In the genomic region with DNA sequence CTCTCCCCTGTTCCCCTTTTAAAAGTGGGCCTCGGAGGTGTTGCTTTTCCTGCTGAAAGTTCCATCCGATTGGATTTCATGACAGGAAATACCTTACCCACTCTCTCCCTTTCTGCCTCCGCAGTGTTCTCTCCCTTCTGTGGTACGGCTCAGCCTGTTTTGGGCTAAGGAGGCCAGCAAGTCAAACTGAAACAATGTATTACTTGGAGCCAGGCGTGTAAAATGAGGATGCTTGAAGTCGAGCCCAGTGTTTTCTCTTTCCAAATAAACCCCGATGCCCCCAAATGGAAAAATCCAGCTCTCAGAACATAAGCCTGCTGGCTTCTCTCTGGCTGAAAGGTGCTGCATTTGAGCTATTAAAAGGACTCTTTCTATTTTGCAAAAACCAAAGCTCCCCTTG, we compare ENCODE assay signal across 19 cellular contexts.
DNase-seq lines count a peak whose midpoint lies in the region; FAIRE-seq and TF ChIP-seq lines count a peak whose summit lies in the region.
"Had no signal": no experiment of that assay in that cellular context is flagged by ENCODE, and none has a peak within 500 bp of the region (broad histone marks: within the 10 kb centered on the region; RNA-seq: fewer than 3 reads in every experiment).

No MANE protein-coding gene starts in this region.

- H3K56ac ChIP-seq in H1 (replicated peaks; ENCODE audit: insufficient read length, low read depth, low read length): no peak overlapping the region

- intact Hi-C loops in activated CD4-positive, alpha-beta T cell treated with anti-CD3 and anti-CD28 coated beads, Interleukin-2, amount 10 ng/mL, durations not matched to agents 24 days and 14 days (cut with micrococcal nuclease): no loop called here
- intact Hi-C loops in posterior cingulate gyrus (cut with DNase I): no loop called here

- no peak overlapping the region for H2BK120ac ChIP-seq in H1 (replicated peaks; ENCODE audit: low read depth, low read length)

- TF ChIP-seq CTCF in H1 (IDR thresholded peaks at IDR 0.05; ENCODE audit: control extremely low read depth in 1 of 3, insufficient read depth in 1 of 3, low read depth in 1 of 3, low read length in 3 of 3): no peak
- TF ChIP-seq CTCF in nephron (IDR thresholded peaks at IDR 0.05; ENCODE audit: unreplicated experiment in 3 of 3): no peak

- H3K4me3 ChIP-seq in H1 (ENCODE audit: extremely low read depth in 1 of 4, insufficient read depth in 2 of 4, low read depth in 3 of 4, low read length in 4 of 4): no peak overlapping the region
- H3K4me3 ChIP-seq: BLaER1, cardiac muscle cell had no signal

- H3K27me3 Mint-ChIP-seq in nephron (ENCODE audit: low read depth): peaks cover 8% of the 10 kb centered on the region
- H3K27me3 Mint-ChIP-seq in activated CD4-positive, alpha-beta T cell treated with anti-CD3 and anti-CD28 coated beads, Interleukin-2, amount 10 ng/mL, durations not matched to agents 24 days and 14 days: no peaks in the 10 kb centered on the region

- H3K23ac ChIP-seq in H1 (ENCODE audit: insufficient read length): no peak overlapping the region

- no peak overlapping the region for H4K5ac ChIP-seq in H1 (ENCODE audit: insufficient read length, low read depth, low read length)

- POLR2A ChIA-PET in H1 (lab: Charles Lee; ENCODE audit: partially characterized antibody): no interaction called here

- peaks cover 9% of the 10 kb centered on the region; the same call in 1 of the 2 replicates for H3K23me2 ChIP-seq in H1 (ENCODE audit: low read depth, low read length)

- no peak overlapping the region for H2BK20ac ChIP-seq in H1 (ENCODE audit: low read length)

- peaks cover 11% of the 10 kb centered on the region for H3K36me3 Mint-ChIP-seq in nephron (ENCODE audit: low read depth)
- H3K36me3 Mint-ChIP-seq in activated CD4-positive, alpha-beta T cell treated with anti-CD3 and anti-CD28 coated beads, Interleukin-2, amount 10 ng/mL, durations not matched to agents 24 days and 14 days (ENCODE audit: low read depth): no peaks in the 10 kb centered on the region

- peak overlapping the region; percentile 11; the same call in 1 of the 2 replicates for H2AFZ ChIP-seq in H1 (ENCODE audit: low read length)

- no peak overlapping the region for H4K91ac ChIP-seq in H1 (replicated peaks; ENCODE audit: insufficient read length, low read length)

- peaks cover 0 to 3% of the 10 kb centered on the region in 2 experiments for H4K20me1 ChIP-seq in H1 (replicated peaks in 1 of 2; ENCODE audit: control insufficient read depth in 1 of 2, insufficient read depth in 2 of 2, low read length in 2 of 2)
- H4K20me1 ChIP-seq: BLaER1 had no signal

- DNase-seq in NCI-H1092 treated with DMSO at 0.1 percent for 48 hours (lab: John Stamatoyannopoulos, UW): peak; percentile 3
- no peak for DNase-seq in NCI-H1092 (lab: John Stamatoyannopoulos, UW)
- no peak for DNase-seq in H1 (ENCODE audit: low read depth in 1 of 2, low spot score in 2 of 2)
- no peak for DNase-seq in T1000 (lab: John Stamatoyannopoulos, UW)
- no peak for DNase-seq in activated CD4-positive, alpha-beta T cell treated with anti-CD3 and anti-CD28 coated beads, Interleukin-2, amount 10 ng/mL, durations not matched to agents 24 days and 14 days
- no peak for DNase-seq in posterior cingulate gyrus
- DNase-seq: activated CD4-positive, alpha-beta T cell treated with anti-CD3 and anti-CD28 coated beads, Interleukin-2, amount 10 ng/mL, durations not matched to agents 7 days and 5 days; GOT3; NCI-H2081 treated with DMSO at 0.1 percent for 48 hours; right cardiac atrium; stimulated activated naive CD4-positive, alpha-beta T cell treated with Interleukin-2 at 50 U/mL for 16 hours had no signal

- peaks cover 23% of the 10 kb centered on the region for H3K4me1 Mint-ChIP-seq in nephron
- H3K4me1 Mint-ChIP-seq in activated CD4-positive, alpha-beta T cell treated with anti-CD3 and anti-CD28 coated beads, Interleukin-2, amount 10 ng/mL, durations not matched to agents 24 days and 14 days: no peaks in the 10 kb centered on the region
- H3K4me1 Mint-ChIP-seq: activated CD4-positive, alpha-beta T cell treated with anti-CD3 and anti-CD28 coated beads, Interleukin-2, amount 10 ng/mL, durations not matched to agents 7 days and 5 days had no signal

- no peak overlapping the region for H2BK15ac ChIP-seq in H1 (ENCODE audit: low read length)

- no peaks in the 10 kb centered on the region; a peak in 2 of 7 replicates for H3K4me1 ChIP-seq in H1 (replicated peaks in 1 of 4; ENCODE audit: control insufficient read depth in 3 of 4, insufficient read depth in 4 of 4, low read length in 3 of 4)
- H3K4me1 ChIP-seq: BLaER1 had no signal

- H3K27ac ChIP-seq in H1 (ENCODE audit: low read depth, low read length) (no peak overlapping the region), temporal lobe (ENCODE audit: low read depth, low read length) (peak overlapping the region; percentile 57)
- H3K27ac ChIP-seq: 22Rv1, BLaER1, cardiac muscle cell, KMS-11, neutrophil had no signal

- FAIRE-seq in H1 (lab: Jason Lieb, UNC): no peak

- H3K4me3 Mint-ChIP-seq in nephron: peak overlapping the region in 1 of 3 experiments; percentile 18
- H3K4me3 Mint-ChIP-seq in activated CD4-positive, alpha-beta T cell treated with anti-CD3 and anti-CD28 coated beads, Interleukin-2, amount 10 ng/mL, durations not matched to agents 24 days and 14 days: no peak overlapping the region
- H3K4me3 Mint-ChIP-seq: activated CD4-positive, alpha-beta T cell treated with anti-CD3 and anti-CD28 coated beads, Interleukin-2, amount 10 ng/mL, durations not matched to agents 7 days and 5 days had no signal

- no peak overlapping the region for H2BK12ac ChIP-seq in H1 (ENCODE audit: low read depth, low read length)

- H2AK5ac ChIP-seq in H1 (ENCODE audit: low read depth, low read length): no peak overlapping the region

- no peaks in the 10 kb centered on the region; a peak in 1 of 8 replicates for H3K36me3 ChIP-seq in H1 (ENCODE audit: control insufficient read depth in 2 of 4, insufficient read depth in 4 of 4, low read length in 3 of 4)
- H3K36me3 ChIP-seq: BLaER1, cardiac muscle cell, neutrophil had no signal

- no peak overlapping the region for H3K9ac ChIP-seq in H1 (replicated peaks in 1 of 4; ENCODE audit: extremely low read depth in 1 of 4, low read depth in 3 of 4, low read length in 3 of 4)
- H3K9ac ChIP-seq: BLaER1, KMS-11 had no signal

- no peaks in the 10 kb centered on the region; a peak in 1 of 7 replicates for H3K27me3 ChIP-seq in H1 (replicated peaks in 1 of 4; ENCODE audit: control insufficient read depth in 3 of 4, extremely low read depth in 1 of 4, insufficient read depth in 3 of 4, low read length in 3 of 4)
- H3K27me3 ChIP-seq: BLaER1, cardiac muscle cell, neutrophil had no signal

- CTCF ChIA-PET in H1 (lab: Charles Lee; ENCODE audit: partially characterized antibody): interaction anchor here (0.7 to 1.7 kb wide), 4 partner anchors 10 to 263 kb away, joined by 3 to 4 read pairs (median 3); no protein-coding TSS in a partner anchor

- 91% methylated on average over 7 of the region's 7 CpGs; no CpG with 5 or more reads in 1 of the 2 experiments for WGBS in H1 (ENCODE audit: extremely low coverage in 1 of 2, insufficient coverage in 1 of 2, insufficient read length in 1 of 2, insufficient replicate concordance in 2 of 2, low coverage in 1 of 2, low lambda C conversion rate in 2 of 2, missing lambda C conversion rate in 1 of 2), 2 experiments

- H3K4ac ChIP-seq in H1 (replicated peaks; ENCODE audit: insufficient read length, low read depth, low read length): no peak overlapping the region

- H3K79me1 ChIP-seq in H1 (ENCODE audit: low read depth, low read length): no peaks in the 10 kb centered on the region

- no peak overlapping the region for H3K18ac ChIP-seq in H1 (ENCODE audit: extremely low read depth, low read length)

- no peak overlapping the region for H4K8ac ChIP-seq in H1 (ENCODE audit: extremely low read depth, insufficient read depth, low read length)

- TF ChIP-seq POLR2A in H1 (IDR thresholded peaks at IDR 0.05; ENCODE audit: control extremely low read depth in 1 of 2, low read depth in 2 of 2, low read length in 2 of 2): no peak

- H3K79me2 ChIP-seq in H1 (ENCODE audit: control insufficient read depth in 1 of 2, insufficient read depth in 2 of 2, low read length in 2 of 2): no peaks in the 10 kb centered on the region

- peaks cover 0 to 9% of the 10 kb centered on the region in 2 experiments; a peak in 3 of 4 replicates for H3K9me3 ChIP-seq in H1 (ENCODE audit: insufficient read depth in 2 of 2, low read depth in 1 of 2, low read length in 1 of 2)
- H3K9me3 ChIP-seq: neutrophil had no signal

- H3K27ac Mint-ChIP-seq in nephron: peak overlapping the region; percentile 63 to 82 (median 80)
- H3K27ac Mint-ChIP-seq in activated CD4-positive, alpha-beta T cell treated with anti-CD3 and anti-CD28 coated beads, Interleukin-2, amount 10 ng/mL, durations not matched to agents 24 days and 14 days: no peak overlapping the region
- H3K27ac Mint-ChIP-seq: activated CD4-positive, alpha-beta T cell treated with anti-CD3 and anti-CD28 coated beads, Interleukin-2, amount 10 ng/mL, durations not matched to agents 7 days and 5 days; activated T-helper 2 cell treated with anti-CD3 and anti-CD28 coated beads, Interferon-gamma antibody, Interleukin-2, Interleukin-4, amounts not matched to agents 10 μg/mL and 5 μg/mL and 100 μg/mL, durations not matched to agents 14 hours and 24 hours and 36 hours had no signal

- no peak for TF ChIP-seq EP300 in H1 (IDR thresholded peaks at IDR 0.05; ENCODE audit: borderline replicate concordance in 1 of 2, low read depth in 2 of 2, low read length in 2 of 2)

- H3K14ac ChIP-seq in H1 (ENCODE audit: insufficient read length): no peak overlapping the region

- no peak for TF ChIP-seq RAD21 in H1 (IDR thresholded peaks at IDR 0.05 in 1 of 2, conservative IDR thresholded peaks at IDR 0.05 in 1 of 2; ENCODE audit: low read depth in 2 of 2, low read length in 2 of 2)

- no peak overlapping the region for H2BK5ac ChIP-seq in H1 (ENCODE audit: low read depth, low read length)

- H3K9me3 Mint-ChIP-seq in nephron: peaks cover 6% of the 10 kb centered on the region
- H3K9me3 Mint-ChIP-seq in activated CD4-positive, alpha-beta T cell treated with anti-CD3 and anti-CD28 coated beads, Interleukin-2, amount 10 ng/mL, durations not matched to agents 24 days and 14 days: no peaks in the 10 kb centered on the region
- H3K9me3 Mint-ChIP-seq: activated CD4-positive, alpha-beta T cell treated with anti-CD3 and anti-CD28 coated beads, Interleukin-2, amount 10 ng/mL, durations not matched to agents 7 days and 5 days; activated T-helper 2 cell treated with anti-CD3 and anti-CD28 coated beads, Interferon-gamma antibody, Interleukin-2, Interleukin-4, amounts not matched to agents 10 μg/mL and 5 μg/mL and 100 μg/mL, durations not matched to agents 14 hours and 24 hours and 36 hours had no signal

- H3K4me2 ChIP-seq in H1 (ENCODE audit: insufficient read depth in 1 of 2, low read depth in 2 of 2, low read length in 2 of 2): no peak overlapping the region
- H3K4me2 ChIP-seq: BLaER1, KMS-11 had no signal

TF ChIP-seq in H1, 55 proteins besides CTCF, POLR2A, EP300 and RAD21 (continues in another document):
- TF ChIP-seq CREB1 (IDR thresholded peaks at IDR 0.05) (no peak), KDM5A (IDR thresholded peaks at IDR 0.05; ENCODE audit: low read length) (no peak), JUN (IDR thresholded peaks at IDR 0.05; ENCODE audit: low read depth, low read length) (no peak), SIRT6 (IDR thresholded peaks at IDR 0.05; ENCODE audit: low read length) (no peak)
